Comparison of ENCODE assay signal across 8 cellular contexts in the genomic region with DNA sequence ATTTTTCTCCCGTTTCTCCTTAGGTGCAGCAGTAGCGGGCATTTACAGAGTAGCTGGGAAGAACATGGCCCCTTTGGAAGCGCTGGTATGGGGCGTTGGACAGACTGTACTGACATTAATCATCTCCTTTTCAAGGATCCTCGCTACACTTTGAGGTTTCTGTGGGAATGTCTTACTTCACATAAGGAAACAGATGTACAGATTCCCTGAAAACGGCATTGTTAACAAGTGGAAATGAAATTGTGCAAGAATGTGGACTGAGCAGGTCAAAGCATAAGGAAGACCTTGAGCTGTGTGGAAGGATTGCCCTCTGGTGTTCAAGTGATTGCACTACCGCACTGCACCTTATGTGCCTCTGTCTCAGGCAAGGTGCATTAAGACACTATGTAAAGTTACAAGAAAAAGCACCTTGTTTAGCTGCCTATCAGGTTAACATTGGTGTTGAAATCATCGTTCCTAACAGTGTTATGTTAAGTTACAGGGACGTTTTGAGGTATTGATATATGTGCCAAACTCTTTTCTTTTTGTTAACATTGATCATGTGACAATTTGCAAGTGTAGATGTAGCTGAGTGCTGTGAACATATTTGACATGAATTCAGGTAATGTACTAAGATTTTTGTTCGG. TPM values are rescaled to one million over a fixed set of nuclear protein-coding genes. Genes with fewer than 3 reads are reported as not detected.
DNase-seq lines count a peak whose midpoint lies in the region; ATAC-seq and TF ChIP-seq lines count a peak whose summit lies in the region.

No MANE protein-coding gene starts in this region.

- H2AK5ac ChIP-seq in IMR-90 (ENCODE audit: low read depth, low read length) = no peak overlapping the region

- dilution Hi-C loops in IMR-90 (cut with HindIII; ENCODE audit: low sequenced_read_pairs, unreplicated experiment) = no loop called here

- TF ChIP-seq RAD21 in IMR-90 (IDR thresholded peaks at IDR 0.05; ENCODE audit: low read length) = peak; percentile 94

- no peak overlapping the region; the same call in 1 of the 2 replicates for H3K4me2 ChIP-seq in IMR-90 (ENCODE audit: low read depth, low read length)
- no peak overlapping the region for H3K4me2 ChIP-seq in parathyroid adenoma (ENCODE audit: low read length)

- H2AK9ac ChIP-seq in IMR-90 (replicated peaks; ENCODE audit: low read depth, low read length, poor library complexity) = no peak overlapping the region

- CTCF ChIA-PET in IMR-90 (lab: Yijun Ruan, JAX) = interaction anchor here (0.7 to 1.5 kb wide), 5 partner anchors 8 to 621 kb away, joined by 3 to 8 read pairs (median 4); no protein-coding TSS in a partner anchor

- H3K18ac ChIP-seq in IMR-90 (ENCODE audit: low read depth, low read length) = no peak overlapping the region

- no peaks in the 10 kb centered on the region for H3K79me2 ChIP-seq in parathyroid adenoma

- no peaks in the 10 kb centered on the region for H3K79me1 ChIP-seq in IMR-90 (ENCODE audit: low read depth in 1 of 2, low read length in 2 of 2)

- H2AFZ ChIP-seq in IMR-90 (replicated peaks; ENCODE audit: low read length, poor library complexity) = peak overlapping the region; percentile 53
- no peak overlapping the region for H2AFZ ChIP-seq in parathyroid adenoma

- TF ChIP-seq CTCF in IMR-90 (conservative IDR thresholded peaks at IDR 0.05; ENCODE audit: low read depth, low read length) (peak; percentile 90), parathyroid adenoma (IDR thresholded peaks at IDR 0.05) (peak; percentile 89)

- no peak overlapping the region for H3K14ac ChIP-seq in IMR-90 (replicated peaks; ENCODE audit: low read depth, low read length)

- DNase-seq in GM04503 (ENCODE audit: low read depth) = peak; percentile 29
- DNase-seq in IMR-90 = peak; percentile 84
- DNase-seq in RKO (ENCODE audit: low spot score) = peak; percentile 74
- DNase-seq in activated gamma-delta T cell treated with anti-CD3 and anti-CD28 coated beads, Interleukin-2, amount 50 U/mL, for 16 hours (ENCODE audit: low read depth) = peak; percentile 6
- DNase-seq in globus pallidus (ENCODE audit: low spot score) = peak; percentile 61
- DNase-seq in NCI-H187 treated with DMSO at 0.1 percent for 48 hours (lab: John Stamatoyannopoulos, UW) = no peak

- H3K27me3 ChIP-seq in IMR-90 (ENCODE audit: control insufficient read depth, insufficient read depth, low read length) (no peaks in the 10 kb centered on the region), parathyroid adenoma (ENCODE audit: control insufficient read depth, insufficient read depth, low read length) (no peaks in the 10 kb centered on the region)

- no peak overlapping the region for H3K23ac ChIP-seq in IMR-90 (ENCODE audit: low read depth, low read length)

- no peak overlapping the region for H2BK20ac ChIP-seq in IMR-90 (ENCODE audit: low read depth, low read length)

- H3K27ac ChIP-seq in IMR-90 (ENCODE audit: insufficient read depth, low read length) (no peak overlapping the region), parathyroid adenoma (no peak overlapping the region)

- H3K56ac ChIP-seq in IMR-90 (ENCODE audit: extremely low read depth, insufficient read depth, low read length) = no peak overlapping the region

- peak; percentile 99 for ATAC-seq in GM21619 (IDR thresholded peaks at IDR 0.05; ENCODE audit: unreplicated experiment)
- peak; percentile 100 for ATAC-seq in IMR-90 (ENCODE audit: low read depth)

- no peak overlapping the region for H2BK5ac ChIP-seq in IMR-90 (ENCODE audit: low read depth, low read length, poor library complexity, severe bottlenecking)

- 10% methylated on average over 4 of the region's 10 CpGs; no CpG with 5 or more reads in 1 of the 2 experiments for WGBS in IMR-90 (ENCODE audit: extremely low coverage in 2 of 2, insufficient read length in 1 of 2), 2 experiments

- H3K9ac ChIP-seq in IMR-90 (ENCODE audit: low read depth, low read length) = no peak overlapping the region
- no peak overlapping the region for H3K9ac ChIP-seq in parathyroid adenoma

- no peak overlapping the region for H4K5ac ChIP-seq in IMR-90 (ENCODE audit: low read depth, low read length)

- no TSS peak for BruUV-seq in IMR-90 (replicated peaks; lab: Mats Ljungman, UMichigan)

- in situ Hi-C loops in IMR-90 (cut with MboI; ENCODE audit: low sequenced_read_pairs) = loop anchor here (10.0 kb wide), 1 partner anchor 621 kb away; no protein-coding TSS in a partner anchor

- no peaks in the 10 kb centered on the region for H3K4me1 ChIP-seq in IMR-90 (ENCODE audit: control insufficient read depth, insufficient read depth, low read length)
- no peaks in the 10 kb centered on the region for H3K4me1 ChIP-seq in parathyroid adenoma

- intact Hi-C loops in IMR-90 (cut with micrococcal nuclease) = loop anchor here (1.0 to 10.0 kb wide), 4 partner anchors 79 to 1101 kb away; no protein-coding TSS in a partner anchor

- no peak overlapping the region for H3K4ac ChIP-seq in IMR-90 (ENCODE audit: low read depth, low read length)

- H4K8ac ChIP-seq in IMR-90 (ENCODE audit: low read depth in 2 of 2, low read length in 2 of 2) = no peak overlapping the region

- H3K4me3 ChIP-seq in IMR-90 (ENCODE audit: insufficient read depth, low read depth, low read length) (no peak overlapping the region), parathyroid adenoma (ENCODE audit: low read depth, low read length) (no peak overlapping the region)

- H4K91ac ChIP-seq in IMR-90 (ENCODE audit: insufficient read depth, low read depth, low read length) = no peak overlapping the region

- TF ChIP-seq POLR2A in IMR-90 (IDR thresholded peaks at IDR 0.05; ENCODE audit: low read depth, low read length) = no peak

- POLR2A ChIA-PET in IMR-90 (lab: Charles Lee; ENCODE audit: unreplicated experiment) = no interaction called here

- no peak overlapping the region for H2BK120ac ChIP-seq in IMR-90 (ENCODE audit: low read depth, low read length)

- no peaks in the 10 kb centered on the region for H3K9me3 ChIP-seq in IMR-90 (ENCODE audit: control insufficient read depth, insufficient read depth, low read length)
- H3K9me3 ChIP-seq in parathyroid adenoma (ENCODE audit: control insufficient read depth, low read length) = no peaks in the 10 kb centered on the region

- H2BK15ac ChIP-seq in IMR-90 (ENCODE audit: low read depth, low read length) = no peak overlapping the region

- H3K36me3 ChIP-seq in IMR-90 (ENCODE audit: control insufficient read depth, insufficient read depth, low read length) (no peaks in the 10 kb centered on the region), parathyroid adenoma (ENCODE audit: control insufficient read depth, insufficient read depth, low read length) (no peaks in the 10 kb centered on the region)

- H3K9me1 ChIP-seq in IMR-90 (ENCODE audit: insufficient read depth, low read length) = no peaks in the 10 kb centered on the region

- H4K20me1 ChIP-seq in IMR-90 (ENCODE audit: insufficient read depth, low read length) = no peaks in the 10 kb centered on the region

TF ChIP-seq in IMR-90, 13 proteins besides CTCF, POLR2A, EP300 and RAD21:
- peak; percentile 97 for TF ChIP-seq CEBPB (IDR thresholded peaks at IDR 0.05; ENCODE audit: low read depth, low read length)
- no peak for TF ChIP-seq RCOR1 (IDR thresholded peaks at IDR 0.05; ENCODE audit: insufficient replicate concordance, low read length)
- TF ChIP-seq SMC3 (IDR thresholded peaks at IDR 0.05; ENCODE audit: low read depth, low read length) = peak; percentile 80
- TF ChIP-seq NFE2L2 (IDR thresholded peaks at IDR 0.05; ENCODE audit: low read depth, low read length) = no peak
- TF ChIP-seq, protein P1, sequence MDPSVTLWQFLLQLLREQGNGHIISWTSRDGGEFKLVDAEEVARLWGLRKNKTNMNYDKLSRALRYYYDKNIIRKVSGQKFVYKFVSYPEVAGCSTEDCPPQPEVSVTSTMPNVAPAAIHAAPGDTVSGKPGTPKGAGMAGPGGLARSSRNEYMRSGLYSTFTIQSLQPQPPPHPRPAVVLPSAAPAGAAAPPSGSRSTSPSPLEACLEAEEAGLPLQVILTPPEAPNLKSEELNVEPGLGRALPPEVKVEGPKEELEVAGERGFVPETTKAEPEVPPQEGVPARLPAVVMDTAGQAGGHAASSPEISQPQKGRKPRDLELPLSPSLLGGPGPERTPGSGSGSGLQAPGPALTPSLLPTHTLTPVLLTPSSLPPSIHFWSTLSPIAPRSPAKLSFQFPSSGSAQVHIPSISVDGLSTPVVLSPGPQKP (IDR thresholded peaks at IDR 0.05; ENCODE audit: borderline replicate concordance, low read depth, low read length) = no peak
- TF ChIP-seq MAFK (IDR thresholded peaks at IDR 0.05; ENCODE audit: low read depth, low read length) = no peak
- no peak for TF ChIP-seq FOS (IDR thresholded peaks at IDR 0.05; ENCODE audit: low read depth, low read length)

RNA-seq across cellular contexts. Expression of a gene that starts 38.0 kb away (rescaled TPM):
- total RNA-seq in IMR-90 (2012; rRNA removed) = 0.18 and 0.28 TPM in 2 replicates
- 0.07 and 0.10 TPM in 2 replicates for polyA plus RNA-seq in IMR-90 (2012; rRNA removed)
- polyA plus RNA-seq in IMR-90 (2012; cell fraction: cytosol; rRNA removed) = 0.02 TPM in 1 of 2 replicates, not detected in the other
- polyA plus RNA-seq in IMR-90 (2012; cell fraction: nucleus; rRNA removed; ENCODE audit: low replicate concordance) = 0.01 and 0.09 TPM in 2 replicates
